ENCODE assay signal across 9 cellular contexts in the genomic region with DNA sequence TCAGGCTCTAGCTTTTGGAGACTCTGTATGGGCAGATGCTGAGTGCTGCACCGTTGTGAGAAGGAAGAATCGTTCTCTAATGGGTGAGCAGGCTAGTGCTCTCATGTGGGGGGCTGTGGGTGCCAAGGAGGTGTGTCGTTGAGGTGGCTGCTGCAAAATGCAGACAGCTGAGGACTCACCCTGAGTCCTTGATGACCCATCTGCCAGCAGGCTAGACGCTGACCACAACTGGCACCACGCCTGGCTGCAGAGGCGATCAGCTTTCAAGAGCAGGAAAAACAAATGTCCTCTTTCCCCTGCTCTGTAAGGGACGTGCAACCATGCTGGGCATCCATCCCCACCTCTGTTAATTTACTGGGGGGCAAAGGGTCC. TPM values are rescaled to one million over a fixed set of nuclear protein-coding genes. Genes with fewer than 3 reads are reported as not detected.
DNase-seq lines count a peak whose midpoint lies in the region; TF ChIP-seq lines count a peak whose summit lies in the region.
"Had no signal": no experiment of that assay in that cellular context is flagged by ENCODE, and none has a peak within 500 bp of the region (broad histone marks: within the 10 kb centered on the region; RNA-seq: fewer than 3 reads in every experiment).

No MANE protein-coding gene starts in this region.

- H3K27ac ChIP-seq in adrenal gland (no peak overlapping the region), spleen (no peak overlapping the region), colonic mucosa (no peak overlapping the region)

- H3K9ac ChIP-seq in colonic mucosa (ENCODE audit: low read depth in 2 of 2, low read length in 2 of 2) = no peak overlapping the region

- H3K36me3 ChIP-seq in adrenal gland (replicated peaks in 1 of 2) = no peaks in the 10 kb centered on the region
- H3K36me3 ChIP-seq in spleen = no peaks in the 10 kb centered on the region
- H3K36me3 ChIP-seq in colonic mucosa = no peaks in the 10 kb centered on the region

- H3K4me3 ChIP-seq in AG10803 (ENCODE audit: low read length) (no peak overlapping the region), adrenal gland (no peak overlapping the region), spleen (no peak overlapping the region), colonic mucosa (no peak overlapping the region)

- H3K9me3 ChIP-seq in adrenal gland (replicated peaks in 1 of 3) = no peaks in the 10 kb centered on the region
- no peaks in the 10 kb centered on the region for H3K9me3 ChIP-seq in spleen
- no peaks in the 10 kb centered on the region for H3K9me3 ChIP-seq in colonic mucosa

- TF ChIP-seq POLR2A in adrenal gland (IDR thresholded peaks at IDR 0.05) (no peak), spleen (IDR thresholded peaks at IDR 0.05) (no peak)

- no peak for TF ChIP-seq CTCF in AG10803 (conservative IDR thresholded peaks at IDR 0.05; ENCODE audit: low read length)
- no peak for TF ChIP-seq CTCF in adrenal gland (IDR thresholded peaks at IDR 0.05)
- TF ChIP-seq CTCF in spleen (IDR thresholded peaks at IDR 0.05 in 8 of 11, conservative IDR thresholded peaks at IDR 0.05 in 3 of 11) = no peak
- TF ChIP-seq CTCF in colonic mucosa (IDR thresholded peaks at IDR 0.05) = no peak

- peaks cover 0 to 9% of the 10 kb centered on the region in 2 donors for H3K4me1 ChIP-seq in adrenal gland (replicated peaks in 1 of 2)
- peaks cover 0 to 36% (median 4%) of the 10 kb centered on the region in 6 donors for H3K4me1 ChIP-seq in spleen
- no peaks in the 10 kb centered on the region for H3K4me1 ChIP-seq in colonic mucosa

- 41 to 58% (median 45%) methylated on average over 4 to 7 of the region's 7 CpGs for WGBS in adrenal gland, 4 donors
- WGBS in spleen, 5 donors = 67 to 84% (median 75%) methylated on average over 4 to 7 of the region's 7 CpGs

- peak; percentile 82 for DNase-seq in AG10803 (ENCODE audit: low read depth)
- DNase-seq in LHCN-M2 (ENCODE audit: low read depth) = peak; percentile 91
- peak; percentile 43 to 82 (median 78) for DNase-seq in adrenal gland
- peak; percentile 60 for DNase-seq in hepatic stellate cell (ENCODE audit: low spot score)
- DNase-seq in spleen = no peak
- no peak for DNase-seq in colonic mucosa
- DNase-seq in NOMO-1 treated with DMSO at 0.1 percent for 48 hours (lab: John Stamatoyannopoulos, UW; ENCODE audit: unreplicated experiment) = no peak
- DNase-seq in UCSD-AML1 (lab: John Stamatoyannopoulos, UW; ENCODE audit: unreplicated experiment) = no peak
- DNase-seq: head of caudate nucleus had no signal

- intact Hi-C loops in adrenal gland (cut with DNase I) = loop anchor here in 1 of 2 donors (10.0 kb wide), 1 partner anchor 502 kb away; a partner anchor contains a TSS
- intact Hi-C loops in spleen (cut with DNase I; ENCODE audit: low total_unique reads) = no loop called here
- intact Hi-C loops in colonic mucosa (cut with DNase I) = loop anchor here (10.0 kb wide), 1 partner anchor 332 kb away; no protein-coding TSS in a partner anchor

- H3K27me3 ChIP-seq in adrenal gland (no peaks in the 10 kb centered on the region), spleen (replicated peaks in 1 of 7) (no peaks in the 10 kb centered on the region), colonic mucosa (no peaks in the 10 kb centered on the region)

RNA-seq across cellular contexts. Expression of a gene that starts 48.2 kb away (rescaled TPM):
- total RNA-seq in LHCN-M2 (2014; rRNA removed) (42.1 and 87.1 TPM in 2 replicates), adrenal gland (10 to 100 TPM; 12.2 to 42.9 (median 14.6) TPM), spleen (10 to 100 TPM; 15.6 to 21.6 (median 17.8) TPM), colonic mucosa (10 to 100 TPM; 17.1 to 24.6 TPM)
- polyA plus RNA-seq in LHCN-M2 (2012) = 24.9 TPM
- polyA plus RNA-seq in adrenal gland (10 to 100 TPM; 14.9 to 19.7 (median 19.6) TPM), spleen (10 to 100 TPM; 31.4 to 44.9 (median 34.6) TPM)

RNA-seq across cellular contexts. Expression of a gene that starts 54.3 kb away (rescaled TPM):
- total RNA-seq in LHCN-M2 (2014; rRNA removed) = 607 and 704 TPM in 2 replicates
- polyA plus RNA-seq in LHCN-M2 (2012) = 355 TPM
- 100 to 1,000 TPM; 597 to 783 (median 679) TPM for total RNA-seq in adrenal gland
- polyA plus RNA-seq in adrenal gland = 100 to 1,000 TPM; 194 to 697 (median 252) TPM
- total RNA-seq in spleen = 100 to 1,000 TPM; 250 to 364 (median 271) TPM
- 100 to 1,000 TPM; 188 to 283 (median 216) TPM for polyA plus RNA-seq in spleen
- 100 to 1,000 TPM; 792 to 799 TPM for total RNA-seq in colonic mucosa

Comparison
In these comparisons a context has a peak if more than half of its experiments do, and no peak if none do; other contexts are left out.
1. DNase-seq: peak in AG10803 (single experiment), LHCN-M2 (single experiment), adrenal gland (7 of 7) and hepatic stellate cell (single experiment); none in spleen (single experiment), colonic mucosa (single experiment), NOMO-1 treated with DMSO at 0.1 percent for 48 hours (single experiment) and UCSD-AML1 (single experiment).